ENCODE assay signal across 11 cellular contexts in the genomic region with DNA sequence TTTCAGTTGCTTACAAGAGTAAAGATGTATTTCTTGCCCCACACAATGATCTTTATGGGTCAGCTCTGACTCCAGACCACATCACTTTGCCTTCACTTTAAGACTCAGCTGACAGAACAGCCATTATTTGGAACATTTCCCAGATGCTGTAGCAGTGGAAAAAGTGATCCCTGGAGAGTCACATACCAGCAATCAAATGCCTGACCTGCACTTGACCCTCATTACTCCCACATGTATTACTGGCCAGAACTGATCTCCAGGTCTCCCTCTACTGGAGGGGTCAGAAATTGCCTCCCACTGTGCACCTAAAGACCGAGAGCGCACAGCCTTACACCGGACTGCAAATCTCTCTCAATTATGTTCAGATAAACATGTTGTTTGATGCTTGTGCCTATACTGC.
DNase-seq lines count a peak whose midpoint lies in the region; ATAC-seq, FAIRE-seq and TF ChIP-seq lines count a peak whose summit lies in the region.
"Had no signal": no experiment of that assay in that cellular context is flagged by ENCODE, and none has a peak within 500 bp of the region (broad histone marks: within the 10 kb centered on the region; RNA-seq: fewer than 3 reads in every experiment).

No MANE protein-coding gene starts in this region.

- RAD21 ChIA-PET in GM12878 (lab: Charles Lee; ENCODE audit: unreplicated experiment), result no interaction called here

- H3K9me3 ChIP-seq in GM12878 (replicated peaks; ENCODE audit: control insufficient read depth, insufficient read depth, low read length) (no peaks in the 10 kb centered on the region), left lung (no peaks in the 10 kb centered on the region)

- H3K4me3 ChIP-seq in GM12878 (no peak overlapping the region), left lung (no peak overlapping the region)

- H3K4me3 Mint-ChIP-seq in activated T-helper 17 cell treated with anti-CD3 and anti-CD28 coated beads, Interleukin-2, amount 50 U/mL, for 72 hours, result no peak overlapping the region
- H3K4me3 Mint-ChIP-seq: activated CD4-positive, alpha-beta memory T cell treated with anti-CD3 and anti-CD28 coated beads, Interleukin-2, amount 10 ng/mL, durations not matched to agents 7 days and 5 days; IgD-negative memory B cell had no signal

- POLR2A ChIA-PET in GM12878 (lab: Charles Lee), result no interaction called here

- peaks cover 4% of the 10 kb centered on the region for H3K9me3 Mint-ChIP-seq in activated T-helper 17 cell treated with anti-CD3 and anti-CD28 coated beads, Interleukin-2, amount 50 U/mL, for 72 hours

- no peaks in the 10 kb centered on the region for H3K4me1 Mint-ChIP-seq in activated T-helper 17 cell treated with anti-CD3 and anti-CD28 coated beads, Interleukin-2, amount 50 U/mL, for 72 hours
- H3K4me1 Mint-ChIP-seq: activated CD4-positive, alpha-beta memory T cell treated with anti-CD3 and anti-CD28 coated beads, Interleukin-2, amount 10 ng/mL, durations not matched to agents 7 days and 5 days; IgD-negative memory B cell had no signal

- no peaks in the 10 kb centered on the region for H3K79me2 ChIP-seq in GM12878 (ENCODE audit: control insufficient read depth, insufficient read depth, low read length)

- no peak for FAIRE-seq in GM12878 (lab: Jason Lieb, UNC)

- no peak overlapping the region for H3K9ac ChIP-seq in GM12878 (ENCODE audit: control insufficient read depth, insufficient read depth, low read length)

- no peaks in the 10 kb centered on the region for H4K20me1 ChIP-seq in GM12878 (ENCODE audit: control insufficient read depth, insufficient read depth)

- H2AFZ ChIP-seq in GM12878 (ENCODE audit: control insufficient read depth, low read depth, low read length), result no peak overlapping the region

- 75% methylated on average over 3 of the region's 3 CpGs for whole genome bisulfite sequencing in GM12878 (ENCODE audit: insufficient coverage, insufficient replicate concordance, low lambda C conversion rate, missing lambda C conversion rate)

- intact Hi-C loops in GM12878 (cut with micrococcal nuclease; ENCODE audit: unreplicated experiment) (no loop called here), left lung (cut with DNase I) (no loop called here)

- no peaks in the 10 kb centered on the region for H3K36me3 ChIP-seq in GM12878 (ENCODE audit: control insufficient read depth in 2 of 2, insufficient read depth in 2 of 2, low read length in 1 of 2)
- H3K36me3 ChIP-seq in left lung, result no peaks in the 10 kb centered on the region

- SMC1A ChIA-PET in GM12878 (lab: Charles Lee; ENCODE audit: uncharacterized antibody, unreplicated experiment), result interaction anchor here (0.7 kb wide), 1 partner anchor 172 kb away, joined by 3 read pairs; no protein-coding TSS in a partner anchor

- BruUV-seq in GM12878 (replicated peaks; lab: Mats Ljungman, UMichigan), result no TSS peak

- TF ChIP-seq RAD21 in GM12878 (IDR thresholded peaks at IDR 0.05; ENCODE audit: insufficient read depth, low read depth, low read length), result no peak

- no peak overlapping the region for H3K4me2 ChIP-seq in GM12878 (ENCODE audit: control insufficient read depth, insufficient read depth)

- DNase-seq in KBM-7 (peak; percentile 23), GM12878 (ENCODE audit: low read depth, low spot score) (no peak), left lung (peak in 1 of 2 donors; percentile 29), HCEC 1CT (no peak)
- DNase-seq: activated CD4-positive, alpha-beta memory T cell treated with anti-CD3 and anti-CD28 coated beads, Interleukin-2, amount 10 ng/mL, durations not matched to agents 7 days and 5 days; stimulated activated CD4-positive, alpha-beta T cell treated with anti-CD3 and anti-CD28 coated beads, Interleukin-4, amount 100 ng/mL, for 4 hours had no signal

- H3K27ac Mint-ChIP-seq in activated T-helper 17 cell treated with anti-CD3 and anti-CD28 coated beads, Interleukin-2, amount 50 U/mL, for 72 hours, result no peak overlapping the region
- H3K27ac Mint-ChIP-seq: activated CD4-positive, alpha-beta memory T cell treated with anti-CD3 and anti-CD28 coated beads, Interleukin-2, amount 10 ng/mL, durations not matched to agents 7 days and 5 days; IgD-negative memory B cell had no signal

- TF ChIP-seq CTCF in C4-2B (conservative IDR thresholded peaks at IDR 0.05), result peak; percentile 34
- peak; percentile 8 to 29 (median 10); a peak in 2 of 6 replicates for TF ChIP-seq CTCF in GM12878 (IDR thresholded peaks at IDR 0.05 in 2 of 3, conservative IDR thresholded peaks at IDR 0.05 in 1 of 3; ENCODE audit: control insufficient read depth in 2 of 3, extremely low read depth in 1 of 3, insufficient read depth in 1 of 3, low read depth in 3 of 3, low read length in 3 of 3)
- TF ChIP-seq CTCF in left lung (IDR thresholded peaks at IDR 0.05), result peak in 1 of 2 donors; percentile 16

- CTCF ChIA-PET in GM12878 (lab: Yijun Ruan, JAX), result interaction anchor here (0.6 to 1.0 kb wide), 2 partner anchors 88 to 296 kb away, joined by 3 to 5 read pairs; no protein-coding TSS in a partner anchor

- ATAC-seq in GM12878 (peak; percentile 61), left lung (peak; percentile 66), HG03139 (IDR thresholded peaks at IDR 0.05; ENCODE audit: unreplicated experiment) (no peak), HG03175 (IDR thresholded peaks at IDR 0.05; ENCODE audit: unreplicated experiment) (no peak)
- no peak for ATAC-seq in activated T-helper 17 cell treated with anti-CD3 and anti-CD28 coated beads, Interleukin-2, amount 50 U/mL, for 72 hours (replicated peaks)

- no peak for TF ChIP-seq EP300 in GM12878 (IDR thresholded peaks at IDR 0.05; ENCODE audit: borderline replicate concordance in 1 of 2, control insufficient read depth in 1 of 2, low read depth in 2 of 2, low read length in 2 of 2)

- H3K27ac ChIP-seq in C4-2B (no peak overlapping the region), GM12878 (ENCODE audit: control insufficient read depth, insufficient read depth) (no peak overlapping the region), left lung (no peak overlapping the region)

- no peaks in the 10 kb centered on the region for H3K36me3 Mint-ChIP-seq in activated T-helper 17 cell treated with anti-CD3 and anti-CD28 coated beads, Interleukin-2, amount 50 U/mL, for 72 hours (ENCODE audit: low read depth)
- H3K36me3 Mint-ChIP-seq: IgD-negative memory B cell had no signal

- no peaks in the 10 kb centered on the region for H3K27me3 Mint-ChIP-seq in activated T-helper 17 cell treated with anti-CD3 and anti-CD28 coated beads, Interleukin-2, amount 50 U/mL, for 72 hours
- H3K27me3 Mint-ChIP-seq: activated CD4-positive, alpha-beta memory T cell treated with anti-CD3 and anti-CD28 coated beads, Interleukin-2, amount 10 ng/mL, durations not matched to agents 7 days and 5 days; IgD-negative memory B cell had no signal

- H3K27me3 ChIP-seq in GM12878 (replicated peaks in 1 of 2; ENCODE audit: control insufficient read depth in 2 of 2, insufficient read depth in 2 of 2, low read length in 1 of 2) (no peaks in the 10 kb centered on the region), left lung (no peaks in the 10 kb centered on the region)

- no peak for TF ChIP-seq POLR2A in GM12878 (IDR thresholded peaks at IDR 0.05; ENCODE audit: low read depth, low read length)

- in situ Hi-C loops in KBM-7 (cut with MboI; ENCODE audit: low pct_unique_long_range_greater_than_20kb, low sequenced_read_pairs), result no loop called here
- in situ Hi-C loops in GM12878 (cut with MboI), result no loop called here

- H3K4me1 ChIP-seq in GM12878 (ENCODE audit: control insufficient read depth, insufficient read depth, low read length) (no peaks in the 10 kb centered on the region), left lung (no peaks in the 10 kb centered on the region)

TF ChIP-seq in GM12878, 131 proteins besides CTCF, POLR2A, EP300 and RAD21:
- TF ChIP-seq RELA (IDR thresholded peaks at IDR 0.05; ENCODE audit: borderline replicate concordance, partially characterized antibody) (no peak), EED (IDR thresholded peaks at IDR 0.05; ENCODE audit: low read depth) (no peak), ZZZ3 (IDR thresholded peaks at IDR 0.05; ENCODE audit: control insufficient read depth, insufficient read length, low read depth) (no peak), TCF7 (IDR thresholded peaks at IDR 0.05; ENCODE audit: borderline replicate concordance) (no peak), ZSCAN29 (IDR thresholded peaks at IDR 0.05) (no peak)
- TF ChIP-seq, protein P1, sequence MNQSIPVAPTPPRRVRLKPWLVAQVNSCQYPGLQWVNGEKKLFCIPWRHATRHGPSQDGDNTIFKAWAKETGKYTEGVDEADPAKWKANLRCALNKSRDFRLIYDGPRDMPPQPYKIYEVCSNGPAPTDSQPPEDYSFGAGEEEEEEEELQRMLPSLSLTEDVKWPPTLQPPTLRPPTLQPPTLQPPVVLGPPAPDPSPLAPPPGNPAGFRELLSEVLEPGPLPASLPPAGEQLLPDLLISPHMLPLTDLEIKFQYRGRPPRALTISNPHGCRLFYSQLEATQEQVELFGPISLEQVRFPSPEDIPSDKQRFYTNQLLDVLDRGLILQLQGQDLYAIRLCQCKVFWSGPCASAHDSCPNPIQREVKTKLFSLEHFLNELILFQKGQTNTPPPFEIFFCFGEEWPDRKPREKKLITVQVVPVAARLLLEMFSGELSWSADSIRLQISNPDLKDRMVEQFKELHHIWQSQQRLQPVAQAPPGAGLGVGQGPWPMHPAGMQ (IDR thresholded peaks at IDR 0.05; ENCODE audit: borderline replicate concordance), result no peak
- TF ChIP-seq, protein P2, sequence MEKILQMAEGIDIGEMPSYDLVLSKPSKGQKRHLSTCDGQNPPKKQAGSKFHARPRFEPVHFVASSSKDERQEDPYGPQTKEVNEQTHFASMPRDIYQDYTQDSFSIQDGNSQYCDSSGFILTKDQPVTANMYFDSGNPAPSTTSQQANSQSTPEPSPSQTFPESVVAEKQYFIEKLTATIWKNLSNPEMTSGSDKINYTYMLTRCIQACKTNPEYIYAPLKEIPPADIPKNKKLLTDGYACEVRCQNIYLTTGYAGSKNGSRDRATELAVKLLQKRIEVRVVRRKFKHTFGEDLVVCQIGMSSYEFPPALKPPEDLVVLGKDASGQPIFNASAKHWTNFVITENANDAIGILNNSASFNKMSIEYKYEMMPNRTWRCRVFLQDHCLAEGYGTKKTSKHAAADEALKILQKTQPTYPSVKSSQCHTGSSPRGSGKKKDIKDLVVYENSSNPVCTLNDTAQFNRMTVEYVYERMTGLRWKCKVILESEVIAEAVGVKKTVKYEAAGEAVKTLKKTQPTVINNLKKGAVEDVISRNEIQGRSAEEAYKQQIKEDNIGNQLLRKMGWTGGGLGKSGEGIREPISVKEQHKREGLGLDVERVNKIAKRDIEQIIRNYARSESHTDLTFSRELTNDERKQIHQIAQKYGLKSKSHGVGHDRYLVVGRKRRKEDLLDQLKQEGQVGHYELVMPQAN (conservative IDR thresholded peaks at IDR 0.05), result no peak

Comparison
In these comparisons a context has a peak if more than half of its experiments do, and no peak if none do; other contexts are left out.
1. ATAC-seq: peak in GM12878 (single experiment) and left lung (single experiment); none in HG03139 (single experiment), activated T-helper 17 cell treated with anti-CD3 and anti-CD28 coated beads, Interleukin-2, amount 50 U/mL, for 72 hours (single experiment) and HG03175 (single experiment).